In genomic region chr11:6061475-6061874, GRCh38 we compare ENCODE assay signal across 32 cellular contexts. TPM values are rescaled to one million over a fixed set of nuclear protein-coding genes. Genes with fewer than 3 reads are reported as not detected.
"Had no signal": no experiment of that assay in that cellular context is flagged by ENCODE, and none has a peak within 500 bp of the region (broad histone marks: within the 10 kb centered on the region; RNA-seq: fewer than 3 reads in every experiment).

No MANE protein-coding gene starts in this region.

- DNase-seq: colonic mucosa; effector CD8-positive, alpha-beta T cell; foreskin melanocyte; glutamatergic neuron; heart right ventricle; hippocampal formation; left cardiac atrium; left lung; naive thymus-derived CD8-positive, alpha-beta T cell; nephron progenitor cell; nucleus accumbens; stimulated activated CD4-positive, alpha-beta T cell treated with anti-CD3 and anti-CD28 coated beads, Interleukin-2, amount 100 ng/mL, for 24 hours; stimulated activated CD4-positive, alpha-beta T cell treated with anti-CD3 and anti-CD28 coated beads, Interleukin-4, amount 100 ng/mL, for 24 hours; stimulated activated naive B cell treated with anti-CD40 and anti-IgM and Interleukin-4, amounts not matched to agents 10 μg/mL and 1 μg/mL and 100 μg/mL, for 72 hours; upper lobe of left lung had no signal

- H3K4me3 Mint-ChIP-seq: dendritic cell treated with granulocyte-macrophage colony-stimulating factor and Interleukin-4, amounts not matched to agents 40 ng/mL and 50 ng/mL, for 4 days; naive thymus-derived CD8-positive, alpha-beta T cell; nephron progenitor cell; stimulated activated naive B cell treated with anti-CD40 and anti-IgM and Interleukin-4, amounts not matched to agents 10 μg/mL and 1 μg/mL and 100 μg/mL, for 72 hours; stimulated activated naive CD8-positive, alpha-beta T cell treated with anti-CD3 and anti-CD28 coated beads, Interleukin-15, Interleukin-2, amounts not matched to agents 100 ng/mL and 50 ng/mL, for 24 hours had no signal

- H3K27me3 ChIP-seq: colonic mucosa, esophagus muscularis mucosa, left lung, right atrium auricular region, tibial nerve, upper lobe of left lung had no signal

- H3K4me1 ChIP-seq: colonic mucosa, esophagus muscularis mucosa, heart right ventricle, left lung, prostate gland, right atrium auricular region, tibial nerve, upper lobe of left lung had no signal

- H3K36me3 ChIP-seq: colonic mucosa, esophagus muscularis mucosa, heart right ventricle, left lung, prostate gland, right atrium auricular region, thoracic aorta, tibial nerve, upper lobe of left lung had no signal

- H3K9me3 Mint-ChIP-seq: dendritic cell treated with granulocyte-macrophage colony-stimulating factor and Interleukin-4, amounts not matched to agents 40 ng/mL and 50 ng/mL, for 4 days; naive thymus-derived CD8-positive, alpha-beta T cell; nephron progenitor cell; stimulated activated naive B cell treated with anti-CD40 and anti-IgM and Interleukin-4, amounts not matched to agents 10 μg/mL and 1 μg/mL and 100 μg/mL, for 72 hours; stimulated activated naive CD8-positive, alpha-beta T cell treated with anti-CD3 and anti-CD28 coated beads, Interleukin-15, Interleukin-2, amounts not matched to agents 100 ng/mL and 50 ng/mL, for 24 hours had no signal

- H3K4me3 ChIP-seq: colonic mucosa, esophagus muscularis mucosa, heart right ventricle, left lung, prostate gland, right atrium auricular region, thoracic aorta, tibial nerve, upper lobe of left lung had no signal

- H3K9me3 ChIP-seq: colonic mucosa, esophagus muscularis mucosa, heart right ventricle, left lung, prostate gland, right atrium auricular region, thoracic aorta, tibial nerve, upper lobe of left lung had no signal

- H3K36me3 Mint-ChIP-seq: naive thymus-derived CD8-positive, alpha-beta T cell; stimulated activated naive B cell treated with anti-CD40 and anti-IgM and Interleukin-4, amounts not matched to agents 10 μg/mL and 1 μg/mL and 100 μg/mL, for 72 hours had no signal

- H3K4me1 Mint-ChIP-seq: naive thymus-derived CD8-positive, alpha-beta T cell; nephron progenitor cell; stimulated activated naive B cell treated with anti-CD40 and anti-IgM and Interleukin-4, amounts not matched to agents 10 μg/mL and 1 μg/mL and 100 μg/mL, for 72 hours had no signal

- H3K27ac Mint-ChIP-seq: dendritic cell treated with granulocyte-macrophage colony-stimulating factor and Interleukin-4, amounts not matched to agents 40 ng/mL and 50 ng/mL, for 4 days; naive thymus-derived CD8-positive, alpha-beta T cell; nephron progenitor cell; stimulated activated naive B cell treated with anti-CD40 and anti-IgM and Interleukin-4, amounts not matched to agents 10 μg/mL and 1 μg/mL and 100 μg/mL, for 72 hours; stimulated activated naive CD8-positive, alpha-beta T cell treated with anti-CD3 and anti-CD28 coated beads, Interleukin-15, Interleukin-2, amounts not matched to agents 100 ng/mL and 50 ng/mL, for 24 hours had no signal

- H3K27ac ChIP-seq: colonic mucosa, esophagus muscularis mucosa, heart right ventricle, left lung, prostate gland, right atrium auricular region, thoracic aorta, tibial nerve, upper lobe of left lung had no signal

- ATAC-seq: heart right ventricle; left cardiac atrium; left lung; naive thymus-derived CD8-positive, alpha-beta T cell; sciatic nerve; stimulated activated naive B cell treated with anti-CD40 and anti-IgM and Interleukin-4, amounts not matched to agents 10 μg/mL and 1 μg/mL and 100 μg/mL, for 72 hours had no signal

RNA-seq across cellular contexts. Expression of gene OR56A1, which starts 30.9 kb away (rescaled TPM):
- total RNA-seq: colonic mucosa; endothelial cell of umbilical vein; epithelial cell of proximal tubule; esophagus muscularis mucosa; fibroblast of lung; heart right ventricle; kidney epithelial cell; left cardiac atrium; lung microvascular endothelial cell; myocyte; naive thymus-derived CD8-positive, alpha-beta T cell; osteocyte; prostate gland; right atrium auricular region; thoracic aorta; tibial nerve had no signal
- polyA plus RNA-seq: endothelial cell of umbilical vein; fibroblast of lung; heart right ventricle; naive thymus-derived CD8-positive, alpha-beta T cell had no signal

RNA-seq across cellular contexts. Expression of gene OR56B4, which starts 46.0 kb away (rescaled TPM):
- total RNA-seq: colonic mucosa; endothelial cell of umbilical vein; epithelial cell of proximal tubule; esophagus muscularis mucosa; fibroblast of lung; heart right ventricle; kidney epithelial cell; left cardiac atrium; left lung; lower leg skin; lung microvascular endothelial cell; mesenteric fat pad; myocyte; naive thymus-derived CD8-positive, alpha-beta T cell; osteocyte; prostate gland; right atrium auricular region; sciatic nerve; thoracic aorta; tibial nerve; upper lobe of left lung had no signal
- polyA plus RNA-seq: endothelial cell of umbilical vein, fibroblast of lung, heart right ventricle had no signal

RNA-seq across cellular contexts. Expression of gene OR56A4, which starts 54.7 kb away (rescaled TPM):
- total RNA-seq: colonic mucosa, endothelial cell of umbilical vein, epithelial cell of proximal tubule, esophagus muscularis mucosa, fibroblast of lung, kidney epithelial cell, left cardiac atrium, left lung, lung microvascular endothelial cell, mesenteric fat pad, myocyte, prostate gland, right atrium auricular region, thoracic aorta, tibial nerve, upper lobe of left lung had no signal
- polyA plus RNA-seq: endothelial cell of umbilical vein; fibroblast of lung; heart right ventricle; naive thymus-derived CD8-positive, alpha-beta T cell had no signal
